In the genomic region with DNA sequence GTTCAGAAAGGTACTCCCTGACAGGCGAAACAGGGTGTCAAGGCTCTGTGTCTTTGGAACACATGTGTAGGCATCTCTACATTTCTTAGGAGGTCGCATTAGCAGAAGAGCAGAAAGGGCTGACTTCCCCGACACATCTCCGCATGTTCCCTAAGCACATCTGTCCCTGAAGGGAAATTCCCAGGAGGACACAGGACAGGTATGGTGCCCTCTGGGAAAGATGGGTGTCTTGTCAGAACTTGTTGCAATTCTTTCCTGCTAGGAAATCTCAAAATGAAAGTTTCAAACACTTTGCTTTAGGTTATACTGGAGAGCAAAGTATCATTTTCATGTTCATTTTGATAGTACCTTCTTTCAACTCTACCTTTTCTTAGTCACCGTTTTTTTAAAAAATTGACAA, we compare ENCODE assay signal across 17 cellular contexts. TPM values are rescaled to one million over a fixed set of nuclear protein-coding genes. Genes with fewer than 3 reads are reported as not detected.
"Had no signal": no experiment of that assay in that cellular context is flagged by ENCODE, and none has a peak within 500 bp of the region (broad histone marks: within the 10 kb centered on the region; RNA-seq: fewer than 3 reads in every experiment).

No MANE protein-coding gene starts in this region.

- H3K9ac ChIP-seq: parathyroid adenoma had no signal

- ATAC-seq: activated CD4-positive, alpha-beta T cell treated with anti-CD3 and anti-CD28 coated beads for 36 hours; activated CD8-positive, alpha-beta memory T cell treated with anti-CD3 and anti-CD28 coated beads, Interleukin-2, amount 10 ng/mL, durations not matched to agents 7 days and 5 days; activated T-cell treated with anti-CD3 and anti-CD28 coated beads, Interleukin-2, amount 50 U/mL, for 4 hours; left lung; naive thymus-derived CD4-positive, alpha-beta T cell; T-helper 17 cell had no signal

- H3K9me3 ChIP-seq: left lung, neutrophil, stomach had no signal

- H3K79me2 ChIP-seq: parathyroid adenoma had no signal

- H3K36me3 Mint-ChIP-seq: activated CD4-positive, alpha-beta memory T cell treated with anti-CD3 and anti-CD28 coated beads for 36 hours; activated CD8-positive, alpha-beta memory T cell treated with anti-CD3 and anti-CD28 coated beads, Interleukin-2, amount 10 ng/mL, durations not matched to agents 7 days and 5 days had no signal

- H3K4me3 ChIP-seq: left lung, stomach had no signal

- H3K27ac ChIP-seq: left lung, neutrophil, parathyroid adenoma, stomach had no signal

- H3K4me1 ChIP-seq: left lung, parathyroid adenoma had no signal

- H3K36me3 ChIP-seq: left lung, neutrophil, stomach had no signal

- H3K27ac Mint-ChIP-seq: activated CD4-positive, alpha-beta memory T cell treated with anti-CD3 and anti-CD28 coated beads for 36 hours; activated CD4-positive, alpha-beta T cell treated with anti-CD3 and anti-CD28 coated beads for 36 hours; activated CD8-positive, alpha-beta memory T cell treated with anti-CD3 and anti-CD28 coated beads, Interleukin-2, amount 10 ng/mL, durations not matched to agents 7 days and 5 days; naive thymus-derived CD4-positive, alpha-beta T cell; T-helper 17 cell had no signal

- H3K9me3 Mint-ChIP-seq: activated CD4-positive, alpha-beta memory T cell treated with anti-CD3 and anti-CD28 coated beads for 36 hours; activated T-cell treated with anti-CD3 and anti-CD28 coated beads, Interleukin-2, amount 50 U/mL, for 4 hours had no signal

- H2AFZ ChIP-seq: parathyroid adenoma had no signal

- H3K4me3 Mint-ChIP-seq: activated CD4-positive, alpha-beta memory T cell treated with anti-CD3 and anti-CD28 coated beads for 36 hours; activated CD4-positive, alpha-beta T cell treated with anti-CD3 and anti-CD28 coated beads for 36 hours; activated CD8-positive, alpha-beta memory T cell treated with anti-CD3 and anti-CD28 coated beads, Interleukin-2, amount 10 ng/mL, durations not matched to agents 7 days and 5 days; activated T-cell treated with anti-CD3 and anti-CD28 coated beads, Interleukin-2, amount 50 U/mL, for 4 hours; central memory CD8-positive, alpha-beta T cell; naive thymus-derived CD4-positive, alpha-beta T cell; T-helper 17 cell had no signal

- DNase-seq: activated CD4-positive, alpha-beta memory T cell treated with anti-CD3 and anti-CD28 coated beads for 36 hours; activated CD4-positive, alpha-beta T cell treated with anti-CD3 and anti-CD28 coated beads for 36 hours; activated CD8-positive, alpha-beta memory T cell treated with anti-CD3 and anti-CD28 coated beads, Interleukin-2, amount 10 ng/mL, durations not matched to agents 7 days and 5 days; activated effector memory CD4-positive, alpha-beta T cell treated with Interleukin-2 at 50 U/mL for 16 hours; activated naive CD4-positive, alpha-beta T cell treated with anti-CD3 and anti-CD28 coated beads, Interleukin-2, amount 50 U/mL, for 16 hours; activated T-cell treated with anti-CD3 and anti-CD28 coated beads, Interleukin-2, amount 50 U/mL, for 4 hours; effector memory CD4-positive, alpha-beta T cell; islet precursor cell; left lung; naive thymus-derived CD4-positive, alpha-beta T cell; stimulated activated CD4-positive, alpha-beta T cell treated with anti-CD3 and anti-CD28 coated beads, Interleukin-1b, Interleukin-23, amount 100 ng/mL, for 48 hours; stomach; T-helper 17 cell had no signal

- H3K4me1 Mint-ChIP-seq: activated CD8-positive, alpha-beta memory T cell treated with anti-CD3 and anti-CD28 coated beads, Interleukin-2, amount 10 ng/mL, durations not matched to agents 7 days and 5 days; central memory CD8-positive, alpha-beta T cell; T-helper 17 cell had no signal

RNA-seq across cellular contexts. Expression of a gene that starts 2.0 kb away (rescaled TPM):
- total RNA-seq: activated CD4-positive, alpha-beta memory T cell treated with anti-CD3 and anti-CD28 coated beads for 36 hours; activated CD4-positive, alpha-beta T cell treated with anti-CD3 and anti-CD28 coated beads for 36 hours; activated CD8-positive, alpha-beta memory T cell treated with anti-CD3 and anti-CD28 coated beads, Interleukin-2, amount 10 ng/mL, durations not matched to agents 7 days and 5 days; activated T-cell treated with anti-CD3 and anti-CD28 coated beads, Interleukin-2, amount 50 U/mL, for 4 hours; mononuclear cell; naive thymus-derived CD4-positive, alpha-beta T cell; T-helper 17 cell had no signal
- polyA plus RNA-seq: naive thymus-derived CD4-positive, alpha-beta T cell; stomach had no signal
